In genomic region chr4:86972997-86973396, GRCh38 we compare ENCODE assay signal across 10 cellular contexts. TPM values are rescaled to one million over a fixed set of nuclear protein-coding genes. Genes with fewer than 3 reads are reported as not detected.
DNase-seq lines count a peak whose midpoint lies in the region; ATAC-seq, FAIRE-seq and TF ChIP-seq lines count a peak whose summit lies in the region.
"Had no signal": no experiment of that assay in that cellular context is flagged by ENCODE, and none has a peak within 500 bp of the region (broad histone marks: within the 10 kb centered on the region; RNA-seq: fewer than 3 reads in every experiment).

No MANE protein-coding gene starts in this region.

- no TSS peak for BruUV-seq in IMR-90 (replicated peaks; lab: Mats Ljungman, UMichigan)

- H3K36me3 ChIP-seq in IMR-90 (ENCODE audit: control insufficient read depth, insufficient read depth, low read length) (no peaks in the 10 kb centered on the region), iPS-20b (ENCODE audit: insufficient read depth, low read depth, low read length) (0 out of 2 replicates have a peak, but pooled peaks cover 3% of the 10 kb centered on the region), uterus (no peaks in the 10 kb centered on the region)
- H3K36me3 ChIP-seq: ascending aorta had no signal

- no peak overlapping the region for H3K4me3 ChIP-seq in A549
- H3K4me3 ChIP-seq in IMR-90 (ENCODE audit: insufficient read depth, low read depth, low read length), result no peak overlapping the region
- H3K4me3 ChIP-seq in iPS-20b (ENCODE audit: low read length), result no peak overlapping the region
- no peak overlapping the region for H3K4me3 ChIP-seq in uterus
- H3K4me3 ChIP-seq: ascending aorta had no signal

- H3K4me2 ChIP-seq in A549 (peak overlapping the region; percentile 58), IMR-90 (ENCODE audit: low read depth, low read length) (no peak overlapping the region)

- H4K5ac ChIP-seq in IMR-90 (ENCODE audit: low read depth, low read length), result no peak overlapping the region

- H2AFZ ChIP-seq in IMR-90 (replicated peaks; ENCODE audit: low read length, poor library complexity), result peak overlapping the region; percentile 63

- no peak for TF ChIP-seq CTCF in A549 (IDR thresholded peaks at IDR 0.05)
- TF ChIP-seq CTCF in IMR-90 (conservative IDR thresholded peaks at IDR 0.05; ENCODE audit: low read depth, low read length), result no peak
- TF ChIP-seq CTCF in glutamatergic neuron (IDR thresholded peaks at IDR 0.05; ENCODE audit: partially characterized antibody, unreplicated experiment), result no peak
- no peak for TF ChIP-seq CTCF in uterus (IDR thresholded peaks at IDR 0.05)

- H2BK5ac ChIP-seq in IMR-90 (ENCODE audit: low read depth, low read length, poor library complexity, severe bottlenecking), result no peak overlapping the region

- no peak for TF ChIP-seq EP300 in A549 (IDR thresholded peaks at IDR 0.05)

- H4K20me1 ChIP-seq in IMR-90 (ENCODE audit: insufficient read depth, low read length), result no peaks in the 10 kb centered on the region

- no peak overlapping the region for H2BK120ac ChIP-seq in IMR-90 (ENCODE audit: low read depth, low read length)

- in situ Hi-C loops in IMR-90 (cut with MboI; ENCODE audit: low sequenced_read_pairs), result no loop called here

- H3K14ac ChIP-seq in IMR-90 (replicated peaks; ENCODE audit: low read depth, low read length), result no peak overlapping the region

- no peak overlapping the region for H4K91ac ChIP-seq in IMR-90 (ENCODE audit: insufficient read depth, low read depth, low read length)

- no peak overlapping the region for H2BK15ac ChIP-seq in IMR-90 (ENCODE audit: low read depth, low read length)

- peak overlapping the region; percentile 1 to 46; a peak in 2 of 6 replicates for H3K27ac ChIP-seq in A549
- no peak overlapping the region for H3K27ac ChIP-seq in IMR-90 (ENCODE audit: insufficient read depth, low read length)
- H3K27ac ChIP-seq in iPS-20b (ENCODE audit: low read length), result no peak overlapping the region
- no peak overlapping the region for H3K27ac ChIP-seq in uterus
- H3K27ac ChIP-seq: ascending aorta had no signal

- H3K9me1 ChIP-seq in IMR-90 (ENCODE audit: insufficient read depth, low read length), result peaks cover 3% of the 10 kb centered on the region

- H3K4me1 Mint-ChIP-seq in T-cell (peaks cover 63 to 68% (median 63%) of the 10 kb centered on the region in 3 donors), glutamatergic neuron (ENCODE audit: low read depth, unreplicated experiment) (no peaks in the 10 kb centered on the region)

- no peak overlapping the region for H2BK20ac ChIP-seq in IMR-90 (ENCODE audit: low read depth, low read length)

- no peak overlapping the region for H3K23ac ChIP-seq in IMR-90 (ENCODE audit: low read depth, low read length)

- WGBS in A549 (ENCODE audit: missing lambda C conversion rate), result 61% methylated on average over 3 of the region's 3 CpGs
- no CpG with 5 or more reads among the region's 3 CpGs for WGBS in IMR-90 (ENCODE audit: extremely low coverage in 2 of 2, insufficient read length in 1 of 2), 2 experiments

- POLR2A ChIA-PET in A549 (lab: Yijun Ruan, JAX), result no interaction called here
- POLR2A ChIA-PET in IMR-90 (lab: Charles Lee; ENCODE audit: unreplicated experiment), result no interaction called here
- POLR2A ChIA-PET in T-cell (lab: Charles Lee), result no interaction called here

- H3K36me3 Mint-ChIP-seq in T-cell, result peaks cover 9% of the 10 kb centered on the region
- H3K36me3 Mint-ChIP-seq in glutamatergic neuron (ENCODE audit: unreplicated experiment), result no peaks in the 10 kb centered on the region

- no peaks in the 10 kb centered on the region for H3K9me3 ChIP-seq in A549
- no peaks in the 10 kb centered on the region for H3K9me3 ChIP-seq in IMR-90 (ENCODE audit: control insufficient read depth, insufficient read depth, low read length)
- H3K9me3 ChIP-seq in iPS-20b (ENCODE audit: insufficient read depth, low read depth, low read length), result no peaks in the 10 kb centered on the region
- H3K9me3 ChIP-seq in uterus, result no peaks in the 10 kb centered on the region
- H3K9me3 ChIP-seq: ascending aorta had no signal

- no peak overlapping the region for H4K8ac ChIP-seq in IMR-90 (ENCODE audit: low read depth in 2 of 2, low read length in 2 of 2)

- peak overlapping the region; percentile 13 to 17 for H3K27ac Mint-ChIP-seq in T-cell
- H3K27ac Mint-ChIP-seq in glutamatergic neuron (ENCODE audit: unreplicated experiment), result no peak overlapping the region
- H3K27ac Mint-ChIP-seq: B cell had no signal

- peaks cover 49% of the 10 kb centered on the region for H3K4me1 ChIP-seq in A549
- peaks cover 3% of the 10 kb centered on the region for H3K4me1 ChIP-seq in IMR-90 (ENCODE audit: control insufficient read depth, insufficient read depth, low read length)
- H3K4me1 ChIP-seq in iPS-20b (ENCODE audit: insufficient read depth, low read length), result peaks cover 30% of the 10 kb centered on the region
- no peaks in the 10 kb centered on the region for H3K4me1 ChIP-seq in uterus

- H3K9ac ChIP-seq in IMR-90 (ENCODE audit: low read depth, low read length), result no peak overlapping the region
- peak overlapping the region; percentile 16 for H3K9ac ChIP-seq in iPS-20b (ENCODE audit: low read depth, low read length)

- H2AK9ac ChIP-seq in IMR-90 (replicated peaks; ENCODE audit: low read depth, low read length, poor library complexity), result peak overlapping the region; percentile 12

- H3K4me3 Mint-ChIP-seq in T-cell (no peak overlapping the region), glutamatergic neuron (ENCODE audit: unreplicated experiment) (no peak overlapping the region)
- H3K4me3 Mint-ChIP-seq: B cell had no signal

- DNase-seq in A549 (ENCODE audit: low read depth in 1 of 2, low spot score in 1 of 2), result no peak
- DNase-seq in IMR-90, result no peak
- DNase-seq in T-cell, result no peak
- no peak for DNase-seq in glutamatergic neuron
- no peak for DNase-seq in uterus
- no peak for DNase-seq in HCEC 1CT

- peak overlapping the region; percentile 7; the same call in 1 of the 2 replicates for H3K4ac ChIP-seq in IMR-90 (ENCODE audit: low read depth, low read length)

- no peak overlapping the region for H2AK5ac ChIP-seq in IMR-90 (ENCODE audit: low read depth, low read length)

- intact Hi-C loops in IMR-90 (cut with micrococcal nuclease), result no loop called here
- intact Hi-C loops in uterus (cut with DNase I; ENCODE audit: low total_unique reads), result no loop called here

- peaks cover 19 to 28% of the 10 kb centered on the region in 2 experiments for H3K79me1 ChIP-seq in IMR-90 (ENCODE audit: low read depth in 1 of 2, low read length in 2 of 2)

- no peak for FAIRE-seq in A549 (lab: Jason Lieb, UNC)

- TF ChIP-seq RAD21 in A549 (conservative IDR thresholded peaks at IDR 0.05 in 1 of 2, IDR thresholded peaks at IDR 0.05 in 1 of 2), result no peak
- no peak for TF ChIP-seq RAD21 in IMR-90 (IDR thresholded peaks at IDR 0.05; ENCODE audit: low read length)

- no peak overlapping the region for H3K18ac ChIP-seq in IMR-90 (ENCODE audit: low read depth, low read length)

- no peak overlapping the region for H3K56ac ChIP-seq in IMR-90 (ENCODE audit: extremely low read depth, insufficient read depth, low read length)

- ATAC-seq in A549, result no peak
- ATAC-seq in IMR-90 (ENCODE audit: low read depth), result no peak
- ATAC-seq in T-cell (replicated peaks in 1 of 4), result no peak
- no peak for ATAC-seq in HG02571 (IDR thresholded peaks at IDR 0.05; ENCODE audit: unreplicated experiment)

- H3K27me3 Mint-ChIP-seq in T-cell (no peaks in the 10 kb centered on the region), glutamatergic neuron (ENCODE audit: unreplicated experiment) (peaks cover 2% of the 10 kb centered on the region)
- H3K27me3 Mint-ChIP-seq: B cell had no signal

- TF ChIP-seq POLR2A in A549 (IDR thresholded peaks at IDR 0.05; ENCODE audit: low read length), result no peak
- TF ChIP-seq POLR2A in IMR-90 (IDR thresholded peaks at IDR 0.05; ENCODE audit: low read depth, low read length), result no peak
- TF ChIP-seq POLR2A in uterus (IDR thresholded peaks at IDR 0.05), result no peak

- no peaks in the 10 kb centered on the region for H3K9me3 Mint-ChIP-seq in T-cell
- no peaks in the 10 kb centered on the region for H3K9me3 Mint-ChIP-seq in glutamatergic neuron (ENCODE audit: unreplicated experiment)

- H3K27me3 ChIP-seq in IMR-90 (ENCODE audit: control insufficient read depth, insufficient read depth, low read length) (no peaks in the 10 kb centered on the region), iPS-20b (ENCODE audit: insufficient read depth, low read length) (no peaks in the 10 kb centered on the region), uterus (no peaks in the 10 kb centered on the region)
- H3K27me3 ChIP-seq: ascending aorta had no signal

- CTCF ChIA-PET in A549 (lab: Yijun Ruan, JAX) (interaction anchor here (0.5 to 1.1 kb wide), 2 partner anchors 14 to 20 kb away, joined by 3 read pairs; no protein-coding TSS in a partner anchor), IMR-90 (lab: Yijun Ruan, JAX) (no interaction called here), T-cell (lab: Charles Lee) (interaction anchor here in 1 of 2 donors (1.5 kb wide), 1 partner anchor 33 kb away, joined by 4 read pairs; no protein-coding TSS in a partner anchor)

- dilution Hi-C loops in IMR-90 (cut with HindIII; ENCODE audit: low sequenced_read_pairs, unreplicated experiment), result no loop called here

TF ChIP-seq in A549, 52 proteins besides CTCF, POLR2A, EP300 and RAD21:
- TF ChIP-seq CEBPB (IDR thresholded peaks at IDR 0.05), result peak in 1 of 2 experiments; percentile 45; a peak in 1 of 4 replicates
- TF ChIP-seq NR3C1 (IDR thresholded peaks at IDR 0.05), result no peak

TF ChIP-seq in IMR-90, 13 proteins besides CTCF, POLR2A, EP300 and RAD21:
- TF ChIP-seq CEBPB (IDR thresholded peaks at IDR 0.05; ENCODE audit: low read depth, low read length), result peak; percentile 31; the same call in 1 of the 2 replicates
- TF ChIP-seq RCOR1 (IDR thresholded peaks at IDR 0.05; ENCODE audit: insufficient replicate concordance, low read length), result no peak

RNA-seq across cellular contexts. Expression of gene AFF1, which starts 38.2 kb away (rescaled TPM):
- polyA plus RNA-seq in A549 (2011; rRNA removed) (15.4 and 29.8 TPM in 2 replicates), A549 (2017; fragmentation: RNase III; extraction: RNeasy Plus Mini Kit Qiagen cat#74134 plus additional on column Dnase treatment) (11.3 to 13.7 TPM (median 12.2 TPM) in 3 replicates), IMR-90 (2012; rRNA removed) (9.6 and 11.4 TPM in 2 replicates)
- polyA plus RNA-seq in A549 (2012; cell fraction: cytosol; rRNA removed), result 4.5 and 5.5 TPM in 2 replicates
- polyA plus RNA-seq in A549 (2012; cell fraction: nucleus; rRNA removed), result 3.8 and 7.8 TPM in 2 replicates
- 55.6 and 59.6 TPM in 2 replicates for polyA minus RNA-seq in A549 (2011; rRNA and poly(A)+ RNA removed)
- total RNA-seq in IMR-90 (2012; rRNA removed) (7.0 and 10.8 TPM in 2 replicates), T-cell (100 to 1,000 TPM in 2 of 5 donors, 10 to 100 TPM in 3; 65.3 to 112 (median 93.4) TPM), glutamatergic neuron (ENCODE audit: unreplicated experiment) (42.5 TPM), uterus (100 to 1,000 TPM in 2 of 4 donors, 10 to 100 TPM in 2; 26.7 to 200 (median 92.5) TPM)
- polyA plus RNA-seq in IMR-90 (2012; cell fraction: cytosol; rRNA removed), result 1.8 and 3.5 TPM in 2 replicates
- 6.8 and 17.8 TPM in 2 replicates for polyA plus RNA-seq in IMR-90 (2012; cell fraction: nucleus; rRNA removed; ENCODE audit: low replicate concordance)

Comparison
In these comparisons a context has a peak if more than half of its experiments do, and no peak if none do; other contexts are left out.
1. H3K27ac ChIP-seq: peak in A549 (2 of 2); none in IMR-90 (single experiment), iPS-20b (single experiment) and uterus (0 of 2).